8 cellular contexts compared by ENCODE assay signal in the genomic region with DNA sequence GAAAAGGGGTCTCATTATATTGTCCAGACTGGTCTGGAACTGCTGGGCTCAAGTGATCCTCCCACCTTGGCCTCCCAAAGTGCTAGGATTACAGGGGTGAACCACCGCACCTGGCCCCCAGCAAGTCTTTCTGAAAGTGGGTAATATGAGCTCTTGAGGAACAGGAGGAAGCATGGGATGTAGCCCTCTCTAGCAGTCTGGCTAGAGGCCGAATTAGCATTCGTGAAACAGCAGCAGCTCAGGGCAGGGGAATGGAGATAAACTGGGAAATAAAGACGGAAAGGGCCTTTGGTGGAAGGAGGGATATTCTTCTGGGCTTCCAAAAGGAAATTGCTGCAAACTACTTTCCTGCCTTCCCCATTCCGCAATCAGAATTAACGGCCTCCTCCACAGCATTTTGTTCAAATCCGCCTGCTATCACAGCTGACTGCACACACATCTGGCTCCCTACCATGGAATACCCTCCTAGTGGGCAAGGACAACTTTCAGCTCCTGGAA. TPM values are rescaled to one million over a fixed set of nuclear protein-coding genes. Genes with fewer than 3 reads are reported as not detected.
DNase-seq lines count a peak whose midpoint lies in the region; ATAC-seq and TF ChIP-seq lines count a peak whose summit lies in the region.

No MANE protein-coding gene starts in this region.

- H3K27ac ChIP-seq in esophagus (ENCODE audit: low read depth in 2 of 2, low read length in 1 of 2) (peak overlapping the region; percentile 19 to 67), parathyroid adenoma (peak overlapping the region; percentile 68), mesendoderm (ENCODE audit: low read depth, low read length) (no peak overlapping the region)

- no peak overlapping the region for H3K4me3 ChIP-seq in esophagus (ENCODE audit: low read depth in 1 of 2, low read length in 2 of 2)
- peak overlapping the region; percentile 20 for H3K4me3 ChIP-seq in parathyroid adenoma (ENCODE audit: low read depth, low read length)
- H3K4me3 ChIP-seq in mucosa of descending colon = no peak overlapping the region
- H3K4me3 ChIP-seq in mesendoderm (ENCODE audit: low read length) = no peak overlapping the region

- H2BK120ac ChIP-seq in mesendoderm (ENCODE audit: low read depth, low read length) = no peak overlapping the region

- TF ChIP-seq CTCF in parathyroid adenoma (IDR thresholded peaks at IDR 0.05) (no peak), mucosa of descending colon (IDR thresholded peaks at IDR 0.05) (no peak)

- H2AFZ ChIP-seq in parathyroid adenoma = no peak overlapping the region

- H3K9ac ChIP-seq in parathyroid adenoma = no peak overlapping the region
- no peak overlapping the region for H3K9ac ChIP-seq in mesendoderm (ENCODE audit: low read length)

- no peak overlapping the region for H2BK5ac ChIP-seq in mesendoderm (ENCODE audit: low read length)

- peaks cover 24% of the 10 kb centered on the region for H3K79me2 ChIP-seq in parathyroid adenoma
- H3K79me2 ChIP-seq in mesendoderm (ENCODE audit: control insufficient read depth, insufficient read depth, low read length) = peaks cover 13% of the 10 kb centered on the region

- peaks cover 3 to 11% of the 10 kb centered on the region in 2 donors for H3K4me1 ChIP-seq in esophagus (ENCODE audit: control insufficient read depth in 2 of 2, insufficient read depth in 2 of 2, low read length in 1 of 2)
- H3K4me1 ChIP-seq in parathyroid adenoma = peaks cover 6% of the 10 kb centered on the region
- H3K4me1 ChIP-seq in mucosa of descending colon (ENCODE audit: low read depth) = peaks cover 10% of the 10 kb centered on the region
- peaks cover 2% of the 10 kb centered on the region for H3K4me1 ChIP-seq in mesendoderm (ENCODE audit: control insufficient read depth, low read depth, low read length)

- H3K36me3 ChIP-seq in esophagus (ENCODE audit: control insufficient read depth in 2 of 2, insufficient read depth in 2 of 2, low read length in 1 of 2) (no peaks in the 10 kb centered on the region), parathyroid adenoma (ENCODE audit: control insufficient read depth, insufficient read depth, low read length) (no peaks in the 10 kb centered on the region), mucosa of descending colon (ENCODE audit: low read depth) (no peaks in the 10 kb centered on the region), mesendoderm (ENCODE audit: control insufficient read depth, insufficient read depth, low read length) (no peaks in the 10 kb centered on the region)

- no peak overlapping the region for H3K4ac ChIP-seq in mesendoderm (ENCODE audit: low read depth, low read length)

- H3K23ac ChIP-seq in mesendoderm (ENCODE audit: low read length) = no peak overlapping the region

- intact Hi-C loops in mucosa of descending colon (cut with DNase I, micrococcal nuclease) = no loop called here

- ATAC-seq in mucosa of descending colon = no peak

- no peak overlapping the region for H2AK5ac ChIP-seq in mesendoderm (ENCODE audit: low read length)

- H4K8ac ChIP-seq in mesendoderm (ENCODE audit: low read depth, low read length) = no peak overlapping the region

- DNase-seq in NCI-H510A treated with DMSO at 0.1 percent for 48 hours (lab: John Stamatoyannopoulos, UW) (peak; percentile 22), NCI-H510A (lab: John Stamatoyannopoulos, UW) (no peak), Kasumi-1 (lab: John Stamatoyannopoulos, UW) (peak; percentile 23 to 32), mucosa of descending colon (no peak), COR-L47 (lab: John Stamatoyannopoulos, UW) (no peak), mesendoderm (no peak)

- H3K18ac ChIP-seq in mesendoderm (ENCODE audit: low read length) = no peak overlapping the region

- no peak overlapping the region for H2BK15ac ChIP-seq in mesendoderm (replicated peaks; ENCODE audit: low read depth)

- WGBS in esophagus, 2 donors = 45 to 63% methylated on average over 7 of the region's 7 CpGs
- WGBS in mesendoderm (ENCODE audit: extremely low coverage, insufficient coverage, low lambda C conversion rate) = no CpG with 5 or more reads among the region's 7 CpGs

- H3K27me3 ChIP-seq in esophagus (ENCODE audit: control insufficient read depth in 1 of 2, insufficient read depth in 2 of 2, low read length in 2 of 2) = no peaks in the 10 kb centered on the region
- H3K27me3 ChIP-seq in parathyroid adenoma (ENCODE audit: control insufficient read depth, insufficient read depth, low read length) = no peaks in the 10 kb centered on the region
- H3K27me3 ChIP-seq in mesendoderm (ENCODE audit: insufficient read depth, low read length, poor library complexity) = no peaks in the 10 kb centered on the region

- H3K56ac ChIP-seq in mesendoderm (ENCODE audit: low read length) = no peak overlapping the region

- no peaks in the 10 kb centered on the region for H3K9me3 ChIP-seq in esophagus (ENCODE audit: control insufficient read depth in 2 of 2, insufficient read depth in 1 of 2, low read depth in 1 of 2, low read length in 1 of 2)
- no peaks in the 10 kb centered on the region for H3K9me3 ChIP-seq in parathyroid adenoma (ENCODE audit: control insufficient read depth, low read length)
- H3K9me3 ChIP-seq in mucosa of descending colon = no peaks in the 10 kb centered on the region

- peaks cover 13% of the 10 kb centered on the region for H3K79me1 ChIP-seq in mesendoderm (ENCODE audit: low read length)

- H4K5ac ChIP-seq in mesendoderm (ENCODE audit: low read length) = no peak overlapping the region

- H3K4me2 ChIP-seq in parathyroid adenoma (ENCODE audit: low read length) (peak overlapping the region; percentile 22), mesendoderm (ENCODE audit: low read length) (no peak overlapping the region)

RNA-seq across cellular contexts. Expression of a gene that starts 44.3 kb away (rescaled TPM):
- 10 to 100 TPM in 1 of 2 donors, 1 to 10 TPM in 1; 6.2 to 13.3 TPM for polyA plus RNA-seq in esophagus
- total RNA-seq in mucosa of descending colon = 100 to 1,000 TPM in 2 of 3 donors, 10 to 100 TPM in 1; 75.8 to 135 (median 129) TPM
- 17.7 TPM for polyA plus RNA-seq in mesendoderm (2013, experiment 1 of 2)
- polyA plus RNA-seq in mesendoderm (2013, experiment 2 of 2) = 18.7 TPM

Comparison
In these comparisons a context has a peak if more than half of its experiments do, and no peak if none do; other contexts are left out.
1. DNase-seq: peak in NCI-H510A treated with DMSO at 0.1 percent for 48 hours (single experiment) and Kasumi-1 (2 of 2); none in NCI-H510A (single experiment), mucosa of descending colon (0 of 3), COR-L47 (single experiment) and mesendoderm (single experiment).